20 cellular contexts compared by ENCODE assay signal in the genomic region with DNA sequence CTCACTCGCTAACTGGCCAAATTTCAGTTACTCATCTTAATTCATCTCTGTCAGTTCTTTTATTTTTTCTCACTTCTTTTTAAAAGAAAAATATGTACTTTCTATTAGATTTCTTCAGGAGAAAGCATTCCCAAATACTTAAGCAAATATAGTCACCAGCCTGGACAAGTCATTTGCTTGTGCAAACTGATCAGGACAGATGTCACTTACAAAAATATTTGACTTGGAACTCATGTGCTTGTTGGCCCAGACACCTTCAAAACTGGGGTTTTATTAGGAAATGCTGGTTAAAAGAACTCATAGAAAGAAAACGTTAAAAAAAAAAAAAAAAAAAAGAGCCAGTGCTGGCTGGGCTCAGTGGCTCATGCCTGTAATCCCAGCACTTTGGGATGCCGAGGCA. TPM values are rescaled to one million over a fixed set of nuclear protein-coding genes. Genes with fewer than 3 reads are reported as not detected.
DNase-seq lines count a peak whose midpoint lies in the region; ATAC-seq, FAIRE-seq and TF ChIP-seq lines count a peak whose summit lies in the region.
"Had no signal": no experiment of that assay in that cellular context is flagged by ENCODE, and none has a peak within 500 bp of the region (broad histone marks: within the 10 kb centered on the region; RNA-seq: fewer than 3 reads in every experiment).

No MANE protein-coding gene starts in this region.

- H3K27me3 Mint-ChIP-seq in central memory CD8-positive, alpha-beta T cell: no peaks in the 10 kb centered on the region
- H3K27me3 Mint-ChIP-seq: CD4-positive, CD25-positive, alpha-beta regulatory T cell had no signal

- H3K27ac Mint-ChIP-seq in central memory CD8-positive, alpha-beta T cell (ENCODE audit: low read depth): peak overlapping the region; percentile 11
- H3K27ac Mint-ChIP-seq: CD4-positive, CD25-positive, alpha-beta regulatory T cell; CD8-positive, alpha-beta memory T cell; GM23338 had no signal

- H3K36me3 Mint-ChIP-seq in central memory CD8-positive, alpha-beta T cell (ENCODE audit: insufficient read depth): peaks cover 5% of the 10 kb centered on the region

- ATAC-seq in central memory CD8-positive, alpha-beta T cell (replicated peaks; ENCODE audit: extremely low read depth, poor library complexity, severe bottlenecking): no peak
- peak; percentile 65 to 79 (median 72) for ATAC-seq in pancreas
- ATAC-seq in HG02885 (IDR thresholded peaks at IDR 0.05; ENCODE audit: poor library complexity, unreplicated experiment): no peak
- ATAC-seq: GM23338 had no signal

- no peaks in the 10 kb centered on the region for H3K9me3 ChIP-seq in pancreas
- H3K9me3 ChIP-seq: BE2C, Caco-2 had no signal

- H3K4me1 Mint-ChIP-seq in central memory CD8-positive, alpha-beta T cell: no peaks in the 10 kb centered on the region
- H3K4me1 Mint-ChIP-seq: CD8-positive, alpha-beta memory T cell; GM23338 had no signal

- peaks cover 0 to 10% (median 4%) of the 10 kb centered on the region in 3 donors for H3K4me1 ChIP-seq in pancreas
- H3K4me1 ChIP-seq: BE2C, Caco-2 had no signal

- intact Hi-C loops in pancreas (cut with DNase I) (no loop called here), cardiac septum (cut with DNase I) (no loop called here)

- no peaks in the 10 kb centered on the region for H3K9me3 Mint-ChIP-seq in central memory CD8-positive, alpha-beta T cell
- H3K9me3 Mint-ChIP-seq: CD8-positive, alpha-beta memory T cell; GM23338 had no signal

- no peak for TF ChIP-seq CTCF in LNCaP clone FGC (IDR thresholded peaks at IDR 0.05; ENCODE audit: control insufficient read depth, extremely low read depth, insufficient read depth)
- TF ChIP-seq CTCF in pancreas (IDR thresholded peaks at IDR 0.05): no peak

- H3K4me3 Mint-ChIP-seq in central memory CD8-positive, alpha-beta T cell: no peak overlapping the region
- H3K4me3 Mint-ChIP-seq: CD4-positive, CD25-positive, alpha-beta regulatory T cell; CD8-positive, alpha-beta memory T cell; GM23338 had no signal

- DNase-seq in LNCaP clone FGC (ENCODE audit: low read depth) (peak; percentile 89), NCI-H69 (lab: John Stamatoyannopoulos, UW) (peak; percentile 10), pancreas (no peak), cardiac septum (ENCODE audit: low spot score) (no peak)
- no peak for DNase-seq in central memory CD8-positive, alpha-beta T cell (ENCODE audit: low spot score in 2 of 2)
- DNase-seq in activated CD4-positive, alpha-beta T cell treated with anti-CD3 and anti-CD28 coated beads for 4 hours: no peak
- DNase-seq: ACHN; BE2C; C1 segment of cervical spinal cord; Caco-2; CD4-positive, CD25-positive, alpha-beta regulatory T cell; CD8-positive, alpha-beta memory T cell; HCEC 1CT had no signal

- no peak for FAIRE-seq in pancreas (lab: Jason Lieb, UNC)
- FAIRE-seq: A204.1, D721Med, G401.6, GM12891, H54 had no signal

- H3K4me3 ChIP-seq in LNCaP clone FGC (ENCODE audit: low read depth, low read length) (no peak overlapping the region), pancreas (no peak overlapping the region)
- H3K4me3 ChIP-seq: GM23338 had no signal

- no peaks in the 10 kb centered on the region for H3K36me3 ChIP-seq in pancreas
- H3K36me3 ChIP-seq: BE2C had no signal

- 45 to 50% methylated on average over 3 of the region's 3 CpGs for WGBS in pancreas, 2 donors

- H3K27me3 ChIP-seq in pancreas: no peaks in the 10 kb centered on the region
- H3K27me3 ChIP-seq: BE2C had no signal

- no peak overlapping the region for H3K27ac ChIP-seq in pancreas

RNA-seq across cellular contexts. Expression of gene FOXP1, which starts 31.3 kb away (rescaled TPM):
- total RNA-seq in pancreas: 10 to 100 TPM; 34.8 to 74.1 (median 45.1) TPM
- 10 to 100 TPM; 13.4 to 17.8 TPM for polyA plus RNA-seq in pancreas
- 53.2 TPM for total RNA-seq in cardiac septum

Comparison
In these comparisons a context has a peak if more than half of its experiments do, and no peak if none do; other contexts are left out.
1. DNase-seq: peak in LNCaP clone FGC (single experiment) and NCI-H69 (single experiment); none in central memory CD8-positive, alpha-beta T cell (0 of 2), pancreas (0 of 6), cardiac septum (single experiment) and activated CD4-positive, alpha-beta T cell treated with anti-CD3 and anti-CD28 coated beads for 4 hours (0 of 2).
2. ATAC-seq: peak in pancreas (4 of 4); none in central memory CD8-positive, alpha-beta T cell (single experiment) and HG02885 (single experiment).